In genomic region chr1:8070381-8070811, GRCh38 we compare ENCODE assay signal across 12 cellular contexts. TPM values are rescaled to one million over a fixed set of nuclear protein-coding genes. Genes with fewer than 3 reads are reported as not detected.
DNase-seq lines count a peak whose midpoint lies in the region; ATAC-seq, FAIRE-seq and TF ChIP-seq lines count a peak whose summit lies in the region.
"Had no signal": no experiment of that assay in that cellular context is flagged by ENCODE, and none has a peak within 500 bp of the region (broad histone marks: within the 10 kb centered on the region; RNA-seq: fewer than 3 reads in every experiment).

No MANE protein-coding gene starts in this region.

- no peak overlapping the region for H3K4me2 ChIP-seq in endothelial cell of umbilical vein (ENCODE audit: insufficient read depth, low read length)

- FAIRE-seq in endothelial cell of umbilical vein (lab: Jason Lieb, UNC) = peak; percentile 24
- FAIRE-seq: TTC549 had no signal

- ATAC-seq in mucosa of descending colon (peak; percentile 86), HG03565 (IDR thresholded peaks at IDR 0.05; ENCODE audit: unreplicated experiment) (no peak)
- ATAC-seq: left ventricle myocardium superior had no signal

- no peak for TF ChIP-seq CTCF in endothelial cell of umbilical vein (IDR thresholded peaks at IDR 0.05; ENCODE audit: extremely low read depth in 1 of 2, insufficient read depth in 1 of 2, low read depth in 1 of 2, low read length in 2 of 2)
- no peak for TF ChIP-seq CTCF in mucosa of descending colon (IDR thresholded peaks at IDR 0.05)
- TF ChIP-seq CTCF in vagina (IDR thresholded peaks at IDR 0.05) = no peak
- no peak for TF ChIP-seq CTCF in BE2C (IDR thresholded peaks at IDR 0.05; ENCODE audit: low read depth, low read length)

- no TSS peak for BruUV-seq in endothelial cell of umbilical vein (replicated peaks; lab: Mats Ljungman, UMichigan)

- H2AFZ ChIP-seq in endothelial cell of umbilical vein (ENCODE audit: low read depth, low read length) = peak overlapping the region; percentile 61

- intact Hi-C loops in endothelial cell of umbilical vein (cut with micrococcal nuclease) = no loop called here
- intact Hi-C loops in mucosa of descending colon (cut with DNase I, micrococcal nuclease) = no loop called here
- intact Hi-C loops in vagina (cut with DNase I) = no loop called here

- H3K9me3 ChIP-seq in endothelial cell of umbilical vein (replicated peaks; ENCODE audit: control insufficient read depth, insufficient read depth, low read length) (no peaks in the 10 kb centered on the region), mucosa of descending colon (no peaks in the 10 kb centered on the region), vagina (no peaks in the 10 kb centered on the region), BE2C (no peaks in the 10 kb centered on the region)

- DNase-seq in NCI-H748 (lab: John Stamatoyannopoulos, UW; ENCODE audit: unreplicated experiment) (peak; percentile 46), NCI-H748 treated with DMSO at 0.1 percent for 48 hours (lab: John Stamatoyannopoulos, UW) (no peak), endothelial cell of umbilical vein (ENCODE audit: low read depth, low spot score) (no peak), mucosa of descending colon (peak in 1 of 3 donors; percentile 35), vagina (ENCODE audit: extremely low spot score in 2 of 2) (no peak), NCI-H1105 treated with DMSO at 0.1 percent for 48 hours (lab: John Stamatoyannopoulos, UW) (no peak), BE2C (no peak)
- DNase-seq: activated T-cell treated with anti-CD3 and anti-CD28 coated beads, Interleukin-2, amount 50 U/mL, for 1 hour; left ventricle myocardium superior; NCI-H1436 treated with DMSO at 0.1 percent for 48 hours had no signal

- H4K20me1 ChIP-seq in endothelial cell of umbilical vein (replicated peaks; ENCODE audit: control insufficient read depth, extremely low read depth, insufficient read depth, low read length) = no peaks in the 10 kb centered on the region

- H3K27ac ChIP-seq in endothelial cell of umbilical vein (ENCODE audit: insufficient read depth, low read depth, low read length) (no peak overlapping the region), vagina (peak overlapping the region; percentile 70)

- CTCF ChIA-PET in endothelial cell of umbilical vein (lab: Charles Lee) = no interaction called here

- no peaks in the 10 kb centered on the region for H3K79me2 ChIP-seq in endothelial cell of umbilical vein (ENCODE audit: control insufficient read depth, insufficient read depth, low read length)

- no peaks in the 10 kb centered on the region for H3K36me3 ChIP-seq in endothelial cell of umbilical vein (ENCODE audit: control insufficient read depth in 2 of 2, extremely low read depth in 1 of 2, insufficient read depth in 2 of 2, low read length in 2 of 2)
- no peaks in the 10 kb centered on the region for H3K36me3 ChIP-seq in mucosa of descending colon (ENCODE audit: low read depth)
- H3K36me3 ChIP-seq in vagina = no peaks in the 10 kb centered on the region
- H3K36me3 ChIP-seq in BE2C = no peaks in the 10 kb centered on the region

- TF ChIP-seq POLR2A in endothelial cell of umbilical vein (IDR thresholded peaks at IDR 0.05; ENCODE audit: low read depth, low read length) (no peak), vagina (IDR thresholded peaks at IDR 0.05) (no peak)

- H3K27me3 ChIP-seq in endothelial cell of umbilical vein (ENCODE audit: control insufficient read depth in 2 of 2, insufficient read depth in 2 of 2, low read length in 2 of 2) = no peaks in the 10 kb centered on the region
- H3K27me3 ChIP-seq in vagina = no peaks in the 10 kb centered on the region
- H3K27me3 ChIP-seq in BE2C = no peaks in the 10 kb centered on the region

- no peak overlapping the region for H3K4me3 ChIP-seq in endothelial cell of umbilical vein (replicated peaks in 1 of 3; ENCODE audit: insufficient read depth in 1 of 3, low read depth in 1 of 3, low read length in 3 of 3)
- H3K4me3 ChIP-seq in mucosa of descending colon = no peak overlapping the region
- no peak overlapping the region for H3K4me3 ChIP-seq in vagina
- H3K4me3 ChIP-seq in BE2C (ENCODE audit: low read depth, low read length) = no peak overlapping the region

- H3K4me1 ChIP-seq in endothelial cell of umbilical vein (ENCODE audit: control insufficient read depth, extremely low read depth, insufficient read depth, low read length) (peaks cover 2% of the 10 kb centered on the region), mucosa of descending colon (ENCODE audit: low read depth) (no peaks in the 10 kb centered on the region), vagina (peaks cover 12% of the 10 kb centered on the region), BE2C (no peaks in the 10 kb centered on the region)

- H3K9me1 ChIP-seq in endothelial cell of umbilical vein (replicated peaks; ENCODE audit: control insufficient read depth, extremely low read depth, insufficient read depth, low read length) = no peaks in the 10 kb centered on the region

- POLR2A ChIA-PET in endothelial cell of umbilical vein (lab: Charles Lee) = no interaction called here

- H3K9ac ChIP-seq in endothelial cell of umbilical vein (replicated peaks; ENCODE audit: extremely low read depth, insufficient read depth, low read length) = no peak overlapping the region

- dilution Hi-C loops in endothelial cell of umbilical vein (cut with MboI; ENCODE audit: extremely low pct_ligation_motif_present, low sequenced_read_pairs) = no loop called here

TF ChIP-seq in endothelial cell of umbilical vein, 7 proteins besides CTCF, POLR2A, EP300 and RAD21:
- TF ChIP-seq FOS (IDR thresholded peaks at IDR 0.05; ENCODE audit: borderline replicate concordance, insufficient read depth, low read length) (no peak), JUN (IDR thresholded peaks at IDR 0.05; ENCODE audit: borderline replicate concordance, insufficient read depth, insufficient read length, low read depth) (no peak), MAX (IDR thresholded peaks at IDR 0.05; ENCODE audit: insufficient read depth, insufficient read length) (no peak), GATA2 (IDR thresholded peaks at IDR 0.05; ENCODE audit: insufficient read depth, insufficient read length, low read depth, low read length) (no peak), MYC (IDR thresholded peaks at IDR 0.05; ENCODE audit: low read depth, low read length) (no peak), EZH2 (IDR thresholded peaks at IDR 0.05; ENCODE audit: borderline replicate concordance, low read depth, low read length, severe bottlenecking) (no peak), POLR2AphosphoS5 (IDR thresholded peaks at IDR 0.05; ENCODE audit: insufficient read depth, low read depth, low read length) (no peak)
TF ChIP-seq in endothelial cell of umbilical vein: peak in this region for 0.

RNA-seq across cellular contexts. Expression of gene ERRFI1, which starts 44.3 kb away (rescaled TPM):
- total RNA-seq in endothelial cell of umbilical vein (28.1 and 31.2 TPM in 2 replicates), mucosa of descending colon (10 to 100 TPM; 48.5 to 84.0 (median 50.2) TPM), vagina (160 TPM)
- polyA plus RNA-seq in endothelial cell of umbilical vein = 28.5 and 32.0 TPM in 2 replicates
- 32.7 and 37.9 TPM in 2 replicates for polyA plus RNA-seq in endothelial cell of umbilical vein (2011; cell fraction: cytosol; rRNA removed)
- polyA plus RNA-seq in endothelial cell of umbilical vein (2011; cell fraction: nucleus; rRNA removed) = 77.0 and 97.1 TPM in 2 replicates
- 37.1 and 37.2 TPM in 2 replicates for polyA plus RNA-seq in endothelial cell of umbilical vein (2012)
- polyA minus RNA-seq in endothelial cell of umbilical vein = 21.9 and 24.0 TPM in 2 replicates
- 6.7 TPM for polyA minus RNA-seq in endothelial cell of umbilical vein (2011; cell fraction: cytosol; rRNA and poly(A)+ RNA removed)
- polyA minus RNA-seq in endothelial cell of umbilical vein (2011; cell fraction: nucleus; rRNA and poly(A)+ RNA removed) = 41.6 and 74.4 TPM in 2 replicates
- 9.3 TPM for polyA plus RNA-seq in BE2C (2012; ENCODE audit: insufficient read depth, insufficient read length, low read depth)
